1 cellular context compared by ENCODE assay signal in the genomic region with DNA sequence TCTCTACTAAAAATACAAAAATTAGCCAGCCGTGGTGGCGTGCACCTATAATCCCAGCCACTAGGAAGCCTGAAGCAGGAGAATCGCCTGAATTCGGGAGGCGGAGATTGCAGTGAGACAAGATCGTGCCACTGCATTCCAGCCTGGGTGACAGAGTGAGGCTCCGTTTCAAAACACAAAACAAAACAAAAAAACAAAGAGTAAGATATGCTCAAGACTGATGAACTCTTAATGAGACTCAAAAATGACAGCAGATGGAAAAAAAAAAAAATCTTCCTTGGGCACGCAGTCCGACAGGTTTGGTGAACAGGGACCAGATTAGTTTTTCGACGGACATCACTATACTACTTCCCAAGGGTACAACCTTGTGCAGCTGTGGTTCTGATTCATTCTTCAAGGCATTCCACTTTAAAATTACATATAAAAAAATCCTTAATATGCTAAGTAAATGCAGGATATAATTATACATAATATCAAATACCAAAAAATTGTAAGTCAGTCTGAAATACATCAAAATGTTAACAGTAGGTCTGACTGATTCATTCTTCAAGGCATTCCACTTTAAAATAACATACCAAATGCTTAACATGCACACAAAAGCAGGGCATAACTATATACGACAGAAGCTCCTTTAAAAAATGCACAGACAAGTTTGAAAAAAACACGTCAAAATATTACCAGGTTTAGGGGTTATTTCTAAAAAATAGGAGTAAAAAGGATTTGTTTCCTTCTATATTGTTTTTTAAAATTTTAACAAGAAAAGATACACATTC.
TF ChIP-seq lines count a peak whose summit lies in the region.

No MANE protein-coding gene starts in this region.

TF ChIP-seq in IMR-90, 13 proteins besides CTCF, POLR2A, EP300 and RAD21:
- TF ChIP-seq MAFK (IDR thresholded peaks at IDR 0.05; ENCODE audit: low read depth, low read length) (no peak), MXI1 (IDR thresholded peaks at IDR 0.05; ENCODE audit: borderline replicate concordance, low read depth, low read length) (no peak), BHLHE40 (IDR thresholded peaks at IDR 0.05; ENCODE audit: low read depth, low read length) (no peak), NFE2L2 (IDR thresholded peaks at IDR 0.05; ENCODE audit: low read depth, low read length) (no peak), CEBPB (IDR thresholded peaks at IDR 0.05; ENCODE audit: low read depth, low read length) (no peak), RCOR1 (IDR thresholded peaks at IDR 0.05; ENCODE audit: insufficient replicate concordance, low read length) (no peak), MAZ (IDR thresholded peaks at IDR 0.05; ENCODE audit: borderline replicate concordance, low read depth, low read length) (no peak), CHD1 (IDR thresholded peaks at IDR 0.05; ENCODE audit: low read depth, low read length) (no peak), FOS (IDR thresholded peaks at IDR 0.05; ENCODE audit: low read depth, low read length) (no peak), SMC3 (IDR thresholded peaks at IDR 0.05; ENCODE audit: low read depth, low read length) (no peak), ELK1 (IDR thresholded peaks at IDR 0.05; ENCODE audit: borderline replicate concordance, low read depth, low read length) (no peak), RFX5 (IDR thresholded peaks at IDR 0.05; ENCODE audit: low read depth, low read length) (no peak)
- TF ChIP-seq, protein P1, sequence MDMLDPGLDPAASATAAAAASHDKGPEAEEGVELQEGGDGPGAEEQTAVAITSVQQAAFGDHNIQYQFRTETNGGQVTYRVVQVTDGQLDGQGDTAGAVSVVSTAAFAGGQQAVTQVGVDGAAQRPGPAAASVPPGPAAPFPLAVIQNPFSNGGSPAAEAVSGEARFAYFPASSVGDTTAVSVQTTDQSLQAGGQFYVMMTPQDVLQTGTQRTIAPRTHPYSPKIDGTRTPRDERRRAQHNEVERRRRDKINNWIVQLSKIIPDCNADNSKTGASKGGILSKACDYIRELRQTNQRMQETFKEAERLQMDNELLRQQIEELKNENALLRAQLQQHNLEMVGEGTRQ (IDR thresholded peaks at IDR 0.05; ENCODE audit: low read depth, low read length), result no peak
